Comparison of ENCODE assay signal across 10 cellular contexts in the genomic region with DNA sequence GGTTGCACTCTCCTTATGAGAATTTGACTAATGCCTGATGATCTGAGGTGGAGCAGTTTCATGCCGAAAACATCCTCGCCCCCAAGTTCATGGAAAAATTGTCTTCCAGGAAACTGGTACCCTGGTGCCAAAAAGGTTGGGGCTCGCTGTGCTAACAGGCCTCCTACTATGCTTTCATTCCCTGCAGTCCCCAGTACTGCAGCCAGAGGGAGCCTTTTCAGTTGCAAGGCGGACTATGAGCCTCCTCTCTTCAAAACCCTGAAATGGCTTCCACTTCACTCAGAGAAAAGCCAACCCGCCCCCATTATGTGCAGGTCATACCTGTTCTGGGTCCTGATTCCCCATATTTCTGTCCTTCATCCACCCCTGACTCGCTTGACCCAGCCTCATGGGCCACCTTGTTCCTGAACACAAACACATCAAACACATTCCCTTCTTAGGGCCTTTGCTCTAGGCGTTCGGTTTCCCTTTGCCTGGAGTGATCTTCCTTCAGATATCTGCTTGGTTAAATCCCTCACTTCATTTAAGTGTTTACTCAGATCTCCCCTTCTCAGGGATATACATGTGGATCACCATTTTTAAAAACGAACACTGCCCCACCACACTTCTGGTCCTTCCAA.
DNase-seq lines count a peak whose midpoint lies in the region; ATAC-seq, FAIRE-seq and TF ChIP-seq lines count a peak whose summit lies in the region.
"Had no signal": no experiment of that assay in that cellular context is flagged by ENCODE, and none has a peak within 500 bp of the region (broad histone marks: within the 10 kb centered on the region; RNA-seq: fewer than 3 reads in every experiment).

No MANE protein-coding gene starts in this region.

- H3K36me3 Mint-ChIP-seq in progenitor cell of endocrine pancreas (ENCODE audit: insufficient read depth) = peaks cover 4% of the 10 kb centered on the region

- no peak overlapping the region for H2AFZ ChIP-seq in K562 (ENCODE audit: low read depth, low read length)

- ATAC-seq in K562 (peak; percentile 85), HG02798 (IDR thresholded peaks at IDR 0.05; ENCODE audit: poor library complexity, unreplicated experiment) (no peak), GM21390 (IDR thresholded peaks at IDR 0.05; ENCODE audit: unreplicated experiment) (no peak)

- H3K9ac ChIP-seq in K562 (ENCODE audit: insufficient read depth in 1 of 2, low read depth in 2 of 2, low read length in 2 of 2) = no peak overlapping the region

- TF ChIP-seq RAD21 in K562 (CRISPR knock-in tag; conservative IDR thresholded peaks at IDR 0.05 in 1 of 2, IDR thresholded peaks at IDR 0.05 in 1 of 2) = peak in 1 of 2 experiments; percentile 20; a peak in 1 of 4 replicates

- intact Hi-C loops in K562 (cut with micrococcal nuclease) = loop anchor here (5.0 kb wide), 1 partner anchor 1303 kb away; no protein-coding TSS in a partner anchor

- peak; percentile 46 for FAIRE-seq in K562 (lab: Jason Lieb, UNC)
- FAIRE-seq: A204.1 had no signal

- H3K27ac Mint-ChIP-seq in progenitor cell of endocrine pancreas = no peak overlapping the region

- no peaks in the 10 kb centered on the region for H3K4me1 ChIP-seq in K562 (replicated peaks in 1 of 2; ENCODE audit: control insufficient read depth in 2 of 2, insufficient read depth in 2 of 2, low read length in 2 of 2)

- CTCF ChIA-PET in K562 (lab: Yijun Ruan, JAX; ENCODE audit: low intra/inter-chr PET ratio) = no interaction called here

- H3K79me2 ChIP-seq in K562 (ENCODE audit: control insufficient read depth, insufficient read depth, low read length) = no peaks in the 10 kb centered on the region

- WGBS in K562 (ENCODE audit: insufficient coverage, low coverage, missing lambda C conversion rate) = 1% methylated on average over 9 of the region's 9 CpGs

- peaks cover 11% of the 10 kb centered on the region for H3K4me1 Mint-ChIP-seq in progenitor cell of endocrine pancreas (ENCODE audit: low read depth)

- no peak overlapping the region for H3K4me3 Mint-ChIP-seq in progenitor cell of endocrine pancreas (ENCODE audit: low read depth)

- H3K27me3 Mint-ChIP-seq in progenitor cell of endocrine pancreas = peaks cover 6% of the 10 kb centered on the region

- H3K4me2 ChIP-seq in K562 (ENCODE audit: insufficient read depth, low read length) = no peak overlapping the region

- H3K36me3 ChIP-seq in K562 (ENCODE audit: control insufficient read depth, insufficient read depth, low read length) = no peaks in the 10 kb centered on the region

- H3K9me3 ChIP-seq in K562 (replicated peaks; ENCODE audit: control insufficient read depth, insufficient read depth, low read depth, low read length) = peaks cover 4% of the 10 kb centered on the region

- no peaks in the 10 kb centered on the region for H3K27me3 ChIP-seq in K562 (ENCODE audit: control insufficient read depth in 2 of 2, insufficient read depth in 2 of 2, low read length in 2 of 2)

- in situ Hi-C loops in K562 (cut with MboI) = loop anchor here (10.0 kb wide), 1 partner anchor 1305 kb away; no protein-coding TSS in a partner anchor

- no peak overlapping the region for H3K27ac ChIP-seq in K562 (ENCODE audit: extremely low read depth, low read depth, low read length)

- TF ChIP-seq CTCF in LNCaP clone FGC (IDR thresholded peaks at IDR 0.05; ENCODE audit: control insufficient read depth, extremely low read depth, insufficient read depth) (peak; percentile 34), K562 (IDR thresholded peaks at IDR 0.05 in 2 of 3, conservative IDR thresholded peaks at IDR 0.05 in 1 of 3; ENCODE audit: insufficient read depth in 2 of 3, low read depth in 1 of 3, low read length in 3 of 3) (peak; percentile 70 to 77 (median 71)), progenitor cell of endocrine pancreas (IDR thresholded peaks at IDR 0.05; ENCODE audit: unreplicated experiment) (peak; percentile 34)

- H3K4me3 ChIP-seq in LNCaP clone FGC (ENCODE audit: low read depth, low read length) = no peak overlapping the region
- no peak overlapping the region for H3K4me3 ChIP-seq in K562

- H3K9me3 Mint-ChIP-seq in progenitor cell of endocrine pancreas (ENCODE audit: low read depth) = peaks cover 17% of the 10 kb centered on the region

- POLR2A ChIA-PET in K562 (lab: Yijun Ruan, JAX) = no interaction called here

- BruUV-seq in K562 (replicated peaks; lab: Mats Ljungman, UMichigan) = no TSS peak

- no peaks in the 10 kb centered on the region for H3K9me1 ChIP-seq in K562 (ENCODE audit: control insufficient read depth, insufficient read depth, low read length)

- H4K20me1 ChIP-seq in K562 (replicated peaks; ENCODE audit: control insufficient read depth, insufficient read depth, low read length) = no peaks in the 10 kb centered on the region

- peak; percentile 40 for DNase-seq in DMS53 (lab: John Stamatoyannopoulos, UW)
- no peak for DNase-seq in DMS53 treated with DMSO at 0.1 percent for 48 hours (lab: John Stamatoyannopoulos, UW; ENCODE audit: unreplicated experiment)
- DNase-seq in LNCaP clone FGC (ENCODE audit: low read depth) = no peak
- DNase-seq in K562 (ENCODE audit: extremely low read depth in 1 of 4, low spot score in 3 of 4) = peak; percentile 40 to 62 (median 56)
- DNase-seq in progenitor cell of endocrine pancreas (ENCODE audit: low spot score, unreplicated experiment) = no peak
- DNase-seq in NK-92 treated with Interleukin-12 subunit alpha and Interleukin-12 subunit beta, amount 100 ng/mL, for 24 hours (lab: John Stamatoyannopoulos, UW) = no peak
- DNase-seq: NCI-H510A had no signal

- TF ChIP-seq EP300 in K562 (IDR thresholded peaks at IDR 0.05; ENCODE audit: low read length) = no peak

- no peak for TF ChIP-seq POLR2A in K562 (conservative IDR thresholded peaks at IDR 0.05)

TF ChIP-seq in K562, 482 proteins besides CTCF, POLR2A, EP300 and RAD21:
- TF ChIP-seq SMAD2 (IDR thresholded peaks at IDR 0.05; ENCODE audit: low read depth, low read length) = no peak
- TF ChIP-seq GTF2A2 (tag; IDR thresholded peaks at IDR 0.05) = no peak
- TF ChIP-seq GTF3C2 (IDR thresholded peaks at IDR 0.05; ENCODE audit: borderline replicate concordance, extremely low read depth, insufficient read length) = no peak
- no peak for TF ChIP-seq MTF1 (CRISPR knock-in tag; IDR thresholded peaks at IDR 0.05; ENCODE audit: borderline replicate concordance)
- TF ChIP-seq YY1 (IDR thresholded peaks at IDR 0.05; ENCODE audit: borderline replicate concordance in 1 of 3, control insufficient read depth in 1 of 3, extremely low read depth in 1 of 3, insufficient read depth in 3 of 3, insufficient read length in 1 of 3, insufficient replicate concordance in 2 of 3, low read depth in 1 of 3, low read length in 2 of 3) = peak in 1 of 3 experiments; percentile 20
- TF ChIP-seq ZKSCAN1 (IDR thresholded peaks at IDR 0.05; ENCODE audit: low read depth, low read length) = peak; percentile 93
- TF ChIP-seq CREB5 (CRISPR knock-in tag; IDR thresholded peaks at IDR 0.05) = no peak
- TF ChIP-seq CHD4 (IDR thresholded peaks at IDR 0.05; ENCODE audit: insufficient read depth, insufficient replicate concordance, low read depth, low read length, poor library complexity, severe bottlenecking) = no peak
- 0 out of 2 replicates have a peak, but pooled peaks have one; percentile 16 for TF ChIP-seq RB1 (IDR thresholded peaks at IDR 0.05; ENCODE audit: low read depth)
- no peak for TF ChIP-seq KDM2B (CRISPR knock-in tag; IDR thresholded peaks at IDR 0.05)
- TF ChIP-seq SRSF1 (IDR thresholded peaks at IDR 0.05; ENCODE audit: low read depth, low read length) = no peak
- TF ChIP-seq ZNF124 (CRISPR knock-in tag; IDR thresholded peaks at IDR 0.05) = no peak
- TF ChIP-seq MITF (IDR thresholded peaks at IDR 0.05) = no peak
- no peak for TF ChIP-seq KHSRP (IDR thresholded peaks at IDR 0.05)

Comparison
In these comparisons a context has a peak if more than half of its experiments do, and no peak if none do; other contexts are left out.
1. DNase-seq: peak in DMS53 (single experiment) and K562 (4 of 4); none in DMS53 treated with DMSO at 0.1 percent for 48 hours (single experiment), LNCaP clone FGC (single experiment), progenitor cell of endocrine pancreas (single experiment) and NK-92 treated with Interleukin-12 subunit alpha and Interleukin-12 subunit beta, amount 100 ng/mL, for 24 hours (single experiment).
2. Peak in every context shown above with its lines, with median percentiles within 50 percentile points of each other: CTCF ChIP-seq.